1 cellular context compared by ENCODE assay signal in genomic region chr1:1376551-1377226, GRCh38.
TF ChIP-seq lines count a peak whose summit lies in the region.

No MANE protein-coding gene starts in this region.

TF ChIP-seq in GM23338, 12 proteins besides CTCF, POLR2A, EP300 and RAD21:
- TF ChIP-seq NANOG (IDR thresholded peaks at IDR 0.05; ENCODE audit: borderline replicate concordance) (no peak), ZNF114 (CRISPR knock-in tag; IDR thresholded peaks at IDR 0.05) (no peak), STAT1 (IDR thresholded peaks at IDR 0.05; ENCODE audit: unreplicated experiment) (no peak), EZH2phosphoT487 (IDR thresholded peaks at IDR 0.05; ENCODE audit: unreplicated experiment) (no peak), EZH2 (IDR thresholded peaks at IDR 0.05; ENCODE audit: low read depth, unreplicated experiment) (no peak), ETS1 (IDR thresholded peaks at IDR 0.05) (no peak), REST (IDR thresholded peaks at IDR 0.05; ENCODE audit: unreplicated experiment) (no peak), ZNF331 (CRISPR knock-in tag; IDR thresholded peaks at IDR 0.05; ENCODE audit: low read depth) (no peak)
TF ChIP-seq in GM23338: peak in this region for 0.
